8 cellular contexts compared by ENCODE assay signal in genomic region chr19:53394974-53395839, GRCh38. TPM values are rescaled to one million over a fixed set of nuclear protein-coding genes. Genes with fewer than 3 reads are reported as not detected.
DNase-seq lines count a peak whose midpoint lies in the region; ATAC-seq and TF ChIP-seq lines count a peak whose summit lies in the region.

TSS of gene ZNF765 (plus strand) at chr19:53395149. CDS start at chr19:53398016, 2,867 bp downstream.

- H3K4me1 Mint-ChIP-seq in T-cell (peaks cover 31 to 35% (median 33%) of the 10 kb centered on the region in 3 donors), progenitor cell of endocrine pancreas (ENCODE audit: low read depth) (peaks cover 23% of the 10 kb centered on the region)

- peaks cover 0 to 18% (median 8%) of the 10 kb centered on the region in 3 donors for H3K9me3 Mint-ChIP-seq in T-cell
- H3K9me3 Mint-ChIP-seq in progenitor cell of endocrine pancreas (ENCODE audit: low read depth): no peaks in the 10 kb centered on the region

- peak within 1 kb of the TSS; percentile 93 for H3K4me3 ChIP-seq in left ventricle myocardium inferior
- peak within 1 kb of the TSS; percentile 79 for H3K4me3 ChIP-seq in upper lobe of right lung

- H3K36me3 ChIP-seq in left ventricle myocardium inferior: peaks cover 21% of the 10 kb centered on the region
- peaks cover 13% of the 10 kb centered on the region for H3K36me3 ChIP-seq in upper lobe of right lung

- DNase-seq in NCI-H1436 (lab: John Stamatoyannopoulos, UW) (peak; percentile 95), T-cell (peak; percentile 87 to 99 (median 95)), amniotic epithelial cell (ENCODE audit: low read depth) (peak; percentile 83), left ventricle myocardium inferior (peak; percentile 94), progenitor cell of endocrine pancreas (ENCODE audit: low spot score, unreplicated experiment) (peak; percentile 95), upper lobe of right lung (peak; percentile 97)

- H3K36me3 Mint-ChIP-seq in T-cell (peaks cover 22% of the 10 kb centered on the region), progenitor cell of endocrine pancreas (ENCODE audit: insufficient read depth) (peaks cover 7% of the 10 kb centered on the region)

- H3K27me3 ChIP-seq in left ventricle myocardium inferior (ENCODE audit: low read depth) (peaks cover under 1% of the 10 kb centered on the region), upper lobe of right lung (no peaks in the 10 kb centered on the region)

- H3K9me3 ChIP-seq in left ventricle myocardium inferior (replicated peaks) (no peaks in the 10 kb centered on the region), upper lobe of right lung (no peaks in the 10 kb centered on the region)

- intact Hi-C loops in left ventricle myocardium inferior (cut with micrococcal nuclease) (no loop called here), upper lobe of right lung (cut with DNase I) (no loop called here)

- no peaks in the 10 kb centered on the region for H3K27me3 Mint-ChIP-seq in T-cell
- no peaks in the 10 kb centered on the region for H3K27me3 Mint-ChIP-seq in progenitor cell of endocrine pancreas

- H3K27ac Mint-ChIP-seq in T-cell (peak within 1 kb of the TSS; percentile 93 to 94), progenitor cell of endocrine pancreas (peak within 1 kb of the TSS; percentile 99)

- POLR2A ChIA-PET in T-cell (lab: Charles Lee): no interaction called here

- TF ChIP-seq CTCF in GM12874 (IDR thresholded peaks at IDR 0.05; ENCODE audit: insufficient read depth, low read depth, low read length) (peak; percentile 57), left ventricle myocardium inferior (IDR thresholded peaks at IDR 0.05; ENCODE audit: borderline replicate concordance) (peak; percentile 72), progenitor cell of endocrine pancreas (IDR thresholded peaks at IDR 0.05; ENCODE audit: unreplicated experiment) (peak; percentile 57), upper lobe of right lung (IDR thresholded peaks at IDR 0.05) (peak; percentile 49)

- H3K4me3 Mint-ChIP-seq in T-cell: peak within 1 kb of the TSS; percentile 95 to 97 (median 96)
- peak within 1 kb of the TSS; percentile 98 for H3K4me3 Mint-ChIP-seq in progenitor cell of endocrine pancreas (ENCODE audit: low read depth)

- CTCF ChIA-PET in T-cell (lab: Charles Lee): no interaction called here

- H3K4me1 ChIP-seq in left ventricle myocardium inferior (peaks cover 29% of the 10 kb centered on the region), upper lobe of right lung (peaks cover 21% of the 10 kb centered on the region)

- ATAC-seq in HG02759 (IDR thresholded peaks at IDR 0.05; ENCODE audit: unreplicated experiment): peak; percentile 95
- ATAC-seq in T-cell (replicated peaks in 1 of 4): peak; percentile 98 to 99 (median 98)
- ATAC-seq in upper lobe of right lung: peak; percentile 100

- H3K27ac ChIP-seq in left ventricle myocardium inferior (replicated peaks): peak within 1 kb of the TSS; percentile 91
- peak within 1 kb of the TSS; percentile 81 for H3K27ac ChIP-seq in upper lobe of right lung

RNA-seq across cellular contexts. Expression of gene ZNF765, which starts in this region (rescaled TPM):
- 10 to 100 TPM in 4 of 5 donors, 1 to 10 TPM in 1; 8.7 to 19.9 (median 13.9) TPM for total RNA-seq in T-cell
- total RNA-seq in left ventricle myocardium inferior: 4.0 TPM
- 29.8 and 32.9 TPM in 2 replicates for total RNA-seq in progenitor cell of endocrine pancreas
- total RNA-seq in upper lobe of right lung: 12.4 TPM

Comparison
In these comparisons a context has a peak if more than half of its experiments do, and no peak if none do; other contexts are left out.
1. Peak in every context shown above with its lines: DNase-seq, ATAC-seq, H3K4me3 ChIP-seq and H3K27ac ChIP-seq.